Comparison of ENCODE assay signal across 8 cellular contexts in the genomic region with DNA sequence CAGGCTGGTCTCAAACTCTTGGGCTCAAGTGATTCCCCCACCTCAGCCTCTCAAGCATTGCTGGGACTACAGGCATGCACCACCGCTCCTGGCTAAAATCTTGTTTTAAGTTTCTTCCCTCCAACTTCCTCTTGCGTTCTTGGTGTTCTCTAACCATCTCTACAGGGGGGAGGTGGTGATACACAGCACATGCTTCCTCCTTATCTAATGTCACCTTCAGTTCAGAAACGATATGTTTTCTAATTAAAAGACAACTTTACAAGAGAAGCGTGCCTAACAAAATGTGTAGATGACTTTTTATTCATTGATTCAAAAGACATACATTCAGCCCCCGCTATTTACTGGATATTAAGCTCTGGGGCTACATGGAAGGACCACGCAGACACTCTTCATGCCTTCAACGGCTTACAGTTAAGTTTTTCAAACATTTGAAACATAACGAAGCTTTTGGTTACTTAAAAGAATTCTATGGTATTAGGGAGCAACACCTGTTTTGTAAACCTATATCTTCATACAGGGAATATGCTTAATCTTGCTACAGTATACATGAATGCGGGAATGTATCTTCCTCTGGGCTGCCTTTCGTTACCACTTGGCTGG. TPM values are rescaled to one million over a fixed set of nuclear protein-coding genes. Genes with fewer than 3 reads are reported as not detected.
DNase-seq lines count a peak whose midpoint lies in the region; ATAC-seq and TF ChIP-seq lines count a peak whose summit lies in the region.

No MANE protein-coding gene starts in this region.

- peaks cover 13 to 35% (median 17%) of the 10 kb centered on the region in 3 donors for H3K4me1 Mint-ChIP-seq in IgD-negative memory B cell
- H3K4me1 Mint-ChIP-seq in stimulated activated effector memory CD8-positive, alpha-beta T cell treated with anti-CD3 and anti-CD28 coated beads, Interleukin-12 subunit alpha, Interleukin-12 subunit beta, amount 100 ng/mL, for 72 hours = peaks cover 27% of the 10 kb centered on the region

- no peaks in the 10 kb centered on the region for H3K27me3 ChIP-seq in DND-41 (ENCODE audit: insufficient read depth, low read length, poor library complexity)

- DNase-seq in DND-41 (peak; percentile 40), GM20000 (ENCODE audit: low spot score) (peak; percentile 51), cerebellar nuclear complex (lab: John Stamatoyannopoulos, UW) (no peak), NCI-H1105 (lab: John Stamatoyannopoulos, UW) (no peak)
- DNase-seq in activated naive CD4-positive, alpha-beta T cell treated with anti-CD3 and anti-CD28 coated beads, Interleukin-2, amount 50 U/mL, for 72 hours (ENCODE audit: low spot score in 2 of 2) = peak in 1 of 2 donors; percentile 6
- DNase-seq in stimulated activated effector memory CD8-positive, alpha-beta T cell treated with anti-CD3 and anti-CD28 coated beads, Interleukin-12 subunit alpha, Interleukin-12 subunit beta, amount 100 ng/mL, for 72 hours (ENCODE audit: low spot score in 2 of 2) = no peak

- H3K9me3 ChIP-seq in DND-41 (ENCODE audit: insufficient read depth, low read length, severe bottlenecking) = no peaks in the 10 kb centered on the region

- peak overlapping the region; percentile 90 to 98 (median 97) for H3K27ac Mint-ChIP-seq in IgD-negative memory B cell
- peak overlapping the region; percentile 99 to 100 for H3K27ac Mint-ChIP-seq in activated naive CD4-positive, alpha-beta T cell treated with anti-CD3 and anti-CD28 coated beads, Interleukin-2, amount 50 U/mL, for 72 hours
- peak overlapping the region; percentile 99 for H3K27ac Mint-ChIP-seq in stimulated activated effector memory CD8-positive, alpha-beta T cell treated with anti-CD3 and anti-CD28 coated beads, Interleukin-12 subunit alpha, Interleukin-12 subunit beta, amount 100 ng/mL, for 72 hours

- peak; percentile 56 for ATAC-seq in DND-41 (ENCODE audit: insufficient read depth, low read depth)
- peak; percentile 6 to 16 for ATAC-seq in activated naive CD4-positive, alpha-beta T cell treated with anti-CD3 and anti-CD28 coated beads, Interleukin-2, amount 50 U/mL, for 72 hours
- ATAC-seq in stimulated activated effector memory CD8-positive, alpha-beta T cell treated with anti-CD3 and anti-CD28 coated beads, Interleukin-12 subunit alpha, Interleukin-12 subunit beta, amount 100 ng/mL, for 72 hours = peak; percentile 17

- H3K4me1 ChIP-seq in DND-41 (ENCODE audit: insufficient read depth, low read length) = peaks cover 22% of the 10 kb centered on the region

- H3K27me3 Mint-ChIP-seq in IgD-negative memory B cell = no peaks in the 10 kb centered on the region

- TF ChIP-seq CTCF in DND-41 (IDR thresholded peaks at IDR 0.05; ENCODE audit: borderline replicate concordance, extremely low read depth, low read length, poor library complexity, severe bottlenecking) (no peak), GM20000 (IDR thresholded peaks at IDR 0.05; ENCODE audit: extremely low read depth, missing control alignments) (no peak)

- H3K4me3 Mint-ChIP-seq in IgD-negative memory B cell = peak overlapping the region; percentile 99 to 100 (median 100)
- peak overlapping the region; percentile 100 for H3K4me3 Mint-ChIP-seq in stimulated activated effector memory CD8-positive, alpha-beta T cell treated with anti-CD3 and anti-CD28 coated beads, Interleukin-12 subunit alpha, Interleukin-12 subunit beta, amount 100 ng/mL, for 72 hours

- peak overlapping the region; percentile 85 for H2AFZ ChIP-seq in DND-41 (ENCODE audit: low read depth, low read length)

- H3K4me3 ChIP-seq in DND-41 (ENCODE audit: low read depth in 1 of 2, low read length in 2 of 2) (peak overlapping the region; percentile 71 to 86), iPS-11a (ENCODE audit: low read depth, low read length) (peak overlapping the region; percentile 98)

- peaks cover 13% of the 10 kb centered on the region for H3K36me3 ChIP-seq in DND-41 (ENCODE audit: insufficient read depth, low read length)

- peak overlapping the region; percentile 90 for H3K9ac ChIP-seq in DND-41 (ENCODE audit: low read depth, low read length)

- H3K27ac ChIP-seq in DND-41 (ENCODE audit: low read length) = peak overlapping the region; percentile 87

- H3K9me3 Mint-ChIP-seq in IgD-negative memory B cell = no peaks in the 10 kb centered on the region
- H3K9me3 Mint-ChIP-seq in activated naive CD4-positive, alpha-beta T cell treated with anti-CD3 and anti-CD28 coated beads, Interleukin-2, amount 50 U/mL, for 72 hours = no peaks in the 10 kb centered on the region
- H3K9me3 Mint-ChIP-seq in stimulated activated effector memory CD8-positive, alpha-beta T cell treated with anti-CD3 and anti-CD28 coated beads, Interleukin-12 subunit alpha, Interleukin-12 subunit beta, amount 100 ng/mL, for 72 hours = no peaks in the 10 kb centered on the region

- no peaks in the 10 kb centered on the region for H3K36me3 Mint-ChIP-seq in IgD-negative memory B cell
- H3K36me3 Mint-ChIP-seq in activated naive CD4-positive, alpha-beta T cell treated with anti-CD3 and anti-CD28 coated beads, Interleukin-2, amount 50 U/mL, for 72 hours = peaks cover 18 to 37% of the 10 kb centered on the region in 2 donors
- H3K36me3 Mint-ChIP-seq in stimulated activated effector memory CD8-positive, alpha-beta T cell treated with anti-CD3 and anti-CD28 coated beads, Interleukin-12 subunit alpha, Interleukin-12 subunit beta, amount 100 ng/mL, for 72 hours = peaks cover 39% of the 10 kb centered on the region

- H4K20me1 ChIP-seq in DND-41 (ENCODE audit: insufficient read depth, low read length) = no peaks in the 10 kb centered on the region

- H3K79me2 ChIP-seq in DND-41 (ENCODE audit: insufficient read depth, low read length) = peaks cover 33% of the 10 kb centered on the region

- peak overlapping the region; percentile 73 for H3K4me2 ChIP-seq in DND-41 (ENCODE audit: insufficient read depth, low read length)

RNA-seq across cellular contexts. Expression of a gene that starts 0.9 kb away (rescaled TPM):
- 27.8 TPM for polyA plus RNA-seq in IgD-negative memory B cell
- total RNA-seq in activated naive CD4-positive, alpha-beta T cell treated with anti-CD3 and anti-CD28 coated beads, Interleukin-2, amount 50 U/mL, for 72 hours = 10 to 100 TPM; 37.4 to 46.4 TPM

RNA-seq across cellular contexts. Expression of a gene that starts 49.5 kb away (rescaled TPM):
- not detected for polyA plus RNA-seq in IgD-negative memory B cell
- total RNA-seq in activated naive CD4-positive, alpha-beta T cell treated with anti-CD3 and anti-CD28 coated beads, Interleukin-2, amount 50 U/mL, for 72 hours = 1 to 10 TPM; 1.2 to 2.5 TPM

RNA-seq across cellular contexts. Expression of a gene that starts 49.8 kb away (rescaled TPM):
- 18.7 TPM for polyA plus RNA-seq in IgD-negative memory B cell
- 10 to 100 TPM; 16.9 to 20.1 TPM for total RNA-seq in activated naive CD4-positive, alpha-beta T cell treated with anti-CD3 and anti-CD28 coated beads, Interleukin-2, amount 50 U/mL, for 72 hours

Comparison
In these comparisons a context has a peak if more than half of its experiments do, and no peak if none do; other contexts are left out.
1. DNase-seq: peak in DND-41 (single experiment) and GM20000 (single experiment); none in stimulated activated effector memory CD8-positive, alpha-beta T cell treated with anti-CD3 and anti-CD28 coated beads, Interleukin-12 subunit alpha, Interleukin-12 subunit beta, amount 100 ng/mL, for 72 hours (0 of 2), cerebellar nuclear complex (0 of 2) and NCI-H1105 (single experiment).
2. Peak in every context shown above with its lines, with median percentiles within 50 percentile points of each other: ATAC-seq and H3K27ac Mint-ChIP-seq.